ENCODE assay signal across 18 cellular contexts in genomic region chr17:41551370-41551769, GRCh38. TPM values are rescaled to one million over a fixed set of nuclear protein-coding genes. Genes with fewer than 3 reads are reported as not detected.
"Had no signal": no experiment of that assay in that cellular context is flagged by ENCODE, and none has a peak within 500 bp of the region (broad histone marks: within the 10 kb centered on the region; RNA-seq: fewer than 3 reads in every experiment).

No MANE protein-coding gene starts in this region.

- H3K36me3 ChIP-seq: cardiac muscle cell, suprapubic skin had no signal

- H3K9me3 ChIP-seq: suprapubic skin had no signal

- H3K36me3 Mint-ChIP-seq: activated naive CD8-positive, alpha-beta T cell treated with anti-CD3 and anti-CD28 coated beads for 36 hours; natural killer cell had no signal

- ATAC-seq: activated T-cell treated with anti-CD3 and anti-CD28 coated beads, Interleukin-2, amount 50 U/mL, for 4 hours; left cardiac atrium; natural killer cell; stimulated activated naive CD8-positive, alpha-beta T cell treated with anti-CD3 and anti-CD28 coated beads, Interleukin-15, Interleukin-2, amounts not matched to agents 100 U/mL and 50 U/mL, for 24 hours had no signal

- H3K4me3 Mint-ChIP-seq: activated naive CD8-positive, alpha-beta T cell treated with anti-CD3 and anti-CD28 coated beads for 36 hours; activated T-cell treated with anti-CD3 and anti-CD28 coated beads, Interleukin-2, amount 50 U/mL, for 4 hours; natural killer cell had no signal

- H3K27ac Mint-ChIP-seq: activated naive CD8-positive, alpha-beta T cell treated with anti-CD3 and anti-CD28 coated beads for 36 hours; natural killer cell had no signal

- H3K27me3 ChIP-seq: cardiac muscle cell, suprapubic skin had no signal

- DNase-seq: activated CD4-positive, alpha-beta T cell treated with anti-CD3 and anti-CD28 coated beads for 1 hour; activated CD4-positive, alpha-beta T cell treated with anti-CD3 and anti-CD28 coated beads, Interleukin-2, amount 50 U/mL, for 48 hours; activated effector memory CD4-positive, alpha-beta T cell treated with anti-CD3 and anti-CD28 coated beads, Interleukin-2, amount 50 U/mL, for 16 hours; activated naive CD8-positive, alpha-beta T cell treated with anti-CD3 and anti-CD28 coated beads for 36 hours; activated T-cell treated with anti-CD3 and anti-CD28 coated beads, Interleukin-2, amount 50 U/mL, for 4 hours; left cardiac atrium; natural killer cell; nucleus accumbens; stimulated activated CD4-positive, alpha-beta T cell treated with anti-CD3 and anti-CD28 coated beads, Interleukin-4, amount 100 ng/mL, for 1 hour; stimulated activated CD8-positive, alpha-beta memory T cell treated with anti-CD3 and anti-CD28 coated beads, Interleukin-4, amount 100 ng/mL, for 48 hours; stimulated activated naive CD8-positive, alpha-beta T cell treated with anti-CD3 and anti-CD28 coated beads, Interleukin-15, Interleukin-2, amounts not matched to agents 100 U/mL and 50 U/mL, for 24 hours; T-helper 9 cell had no signal

- H3K4me3 ChIP-seq: cardiac muscle cell, lung, suprapubic skin had no signal

- H3K27ac ChIP-seq: cardiac muscle cell, suprapubic skin had no signal

RNA-seq across cellular contexts. Expression of gene KRT9, which starts 20.5 kb away (rescaled TPM):
- total RNA-seq: activated naive CD8-positive, alpha-beta T cell treated with anti-CD3 and anti-CD28 coated beads for 36 hours; activated T-cell treated with anti-CD3 and anti-CD28 coated beads, Interleukin-2, amount 50 U/mL, for 4 hours; cardiac muscle cell; glomerular endothelial cell; left cardiac atrium; lung; mucosa of gallbladder; natural killer cell; ureter had no signal
- polyA plus RNA-seq: cardiac muscle cell, lung had no signal

RNA-seq across cellular contexts. Expression of gene KRT19, which starts 23.3 kb away (rescaled TPM):
- total RNA-seq: activated naive CD8-positive, alpha-beta T cell treated with anti-CD3 and anti-CD28 coated beads for 36 hours; natural killer cell had no signal

RNA-seq across cellular contexts. Expression of gene KRT15, which starts 32.7 kb away (rescaled TPM):
- total RNA-seq: activated naive CD8-positive, alpha-beta T cell treated with anti-CD3 and anti-CD28 coated beads for 36 hours; activated T-cell treated with anti-CD3 and anti-CD28 coated beads, Interleukin-2, amount 50 U/mL, for 4 hours; natural killer cell had no signal
- polyA plus RNA-seq: cardiac muscle cell had no signal

RNA-seq across cellular contexts. Expression of gene KRT14, which starts 35.3 kb away (rescaled TPM):
- total RNA-seq: activated naive CD8-positive, alpha-beta T cell treated with anti-CD3 and anti-CD28 coated beads for 36 hours; activated T-cell treated with anti-CD3 and anti-CD28 coated beads, Interleukin-2, amount 50 U/mL, for 4 hours; cardiac muscle cell; glomerular endothelial cell; natural killer cell had no signal

RNA-seq across cellular contexts. Expression of gene KRT13, which starts 46.0 kb away (rescaled TPM):
- total RNA-seq: activated naive CD8-positive, alpha-beta T cell treated with anti-CD3 and anti-CD28 coated beads for 36 hours; activated T-cell treated with anti-CD3 and anti-CD28 coated beads, Interleukin-2, amount 50 U/mL, for 4 hours; cardiac muscle cell; glomerular endothelial cell; left cardiac atrium; natural killer cell had no signal
- polyA plus RNA-seq: cardiac muscle cell had no signal
